Comparison of ENCODE assay signal across 8 cellular contexts in the genomic region with DNA sequence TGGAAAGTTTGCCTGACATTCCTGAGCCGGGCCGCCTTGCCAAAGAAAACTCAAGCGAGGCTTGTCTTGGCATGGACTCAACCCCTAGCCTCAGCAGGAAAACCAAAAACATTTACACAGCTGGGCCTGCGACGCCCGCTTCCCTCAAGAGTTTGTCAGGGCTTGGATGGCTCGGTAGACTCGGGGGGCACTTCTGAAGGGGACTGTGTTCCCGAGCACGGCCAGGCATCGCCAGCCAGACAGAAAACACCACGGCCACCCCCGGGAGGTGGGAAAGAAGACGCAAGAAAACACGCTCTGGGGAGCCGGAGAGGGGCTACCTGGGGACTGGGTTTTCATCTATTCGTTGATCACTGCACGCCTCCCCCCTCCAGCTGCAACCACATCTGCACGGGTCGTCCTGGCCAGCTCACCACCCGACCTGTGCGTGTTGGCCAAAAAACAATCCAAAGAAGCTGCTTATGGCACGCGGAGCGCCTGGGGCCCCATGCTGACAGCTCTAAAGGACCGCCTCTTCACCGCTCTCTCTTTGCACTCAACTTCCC.
DNase-seq lines count a peak whose midpoint lies in the region; ATAC-seq and TF ChIP-seq lines count a peak whose summit lies in the region.

No MANE protein-coding gene starts in this region.

- no peaks in the 10 kb centered on the region for H3K36me3 ChIP-seq in left ventricle myocardium inferior
- H3K36me3 ChIP-seq in sigmoid colon, result no peaks in the 10 kb centered on the region

- H3K4me1 ChIP-seq in left ventricle myocardium inferior (peaks cover 23% of the 10 kb centered on the region), sigmoid colon (peaks cover 0 to 20% (median 13%) of the 10 kb centered on the region in 4 donors)

- no peaks in the 10 kb centered on the region for H3K4me1 Mint-ChIP-seq in stimulated activated effector memory CD8-positive, alpha-beta T cell treated with anti-CD3 and anti-CD28 coated beads, Interleukin-12 subunit alpha, Interleukin-12 subunit beta, amount 100 ng/mL, for 72 hours

- H3K9me3 Mint-ChIP-seq in stimulated activated effector memory CD8-positive, alpha-beta T cell treated with anti-CD3 and anti-CD28 coated beads, Interleukin-12 subunit alpha, Interleukin-12 subunit beta, amount 100 ng/mL, for 72 hours, result peaks cover 3% of the 10 kb centered on the region

- TF ChIP-seq POLR2A in sigmoid colon (IDR thresholded peaks at IDR 0.05), result no peak

- WGBS in sigmoid colon, 2 donors, result 23 to 37% methylated on average over 27 of the region's 27 CpGs

- H3K27ac ChIP-seq in left ventricle myocardium inferior (replicated peaks) (peak overlapping the region; percentile 82), sigmoid colon (peak overlapping the region in 3 of 4 donors; percentile 40 to 80 (median 63))

- peaks cover 23% of the 10 kb centered on the region for H3K27me3 ChIP-seq in left ventricle myocardium inferior (ENCODE audit: low read depth)
- peaks cover 0 to 8% (median 0%) of the 10 kb centered on the region in 3 donors for H3K27me3 ChIP-seq in sigmoid colon

- H3K9me3 ChIP-seq in left ventricle myocardium inferior (replicated peaks), result peaks cover 9% of the 10 kb centered on the region
- no peaks in the 10 kb centered on the region for H3K9me3 ChIP-seq in sigmoid colon

- intact Hi-C loops in left ventricle myocardium inferior (cut with micrococcal nuclease), result no loop called here
- intact Hi-C loops in sigmoid colon (cut with DNase I), result no loop called here

- H3K36me3 Mint-ChIP-seq in stimulated activated effector memory CD8-positive, alpha-beta T cell treated with anti-CD3 and anti-CD28 coated beads, Interleukin-12 subunit alpha, Interleukin-12 subunit beta, amount 100 ng/mL, for 72 hours, result no peaks in the 10 kb centered on the region

- no peak overlapping the region for H3K4me3 Mint-ChIP-seq in stimulated activated effector memory CD8-positive, alpha-beta T cell treated with anti-CD3 and anti-CD28 coated beads, Interleukin-12 subunit alpha, Interleukin-12 subunit beta, amount 100 ng/mL, for 72 hours

- in situ Hi-C loops in astrocyte of the cerebellum (cut with HindIII; ENCODE audit: low sequenced_read_pairs), result no loop called here

- no peak overlapping the region for H3K27ac Mint-ChIP-seq in stimulated activated effector memory CD8-positive, alpha-beta T cell treated with anti-CD3 and anti-CD28 coated beads, Interleukin-12 subunit alpha, Interleukin-12 subunit beta, amount 100 ng/mL, for 72 hours

- no peak for ATAC-seq in stimulated activated effector memory CD8-positive, alpha-beta T cell treated with anti-CD3 and anti-CD28 coated beads, Interleukin-12 subunit alpha, Interleukin-12 subunit beta, amount 100 ng/mL, for 72 hours

- no peak for TF ChIP-seq EP300 in sigmoid colon (IDR thresholded peaks at IDR 0.05)

- TF ChIP-seq CTCF in astrocyte of the cerebellum (IDR thresholded peaks at IDR 0.05; ENCODE audit: low read depth, low read length, missing control alignments) (no peak), left ventricle myocardium inferior (IDR thresholded peaks at IDR 0.05; ENCODE audit: borderline replicate concordance) (no peak), sigmoid colon (IDR thresholded peaks at IDR 0.05) (no peak)

- DNase-seq in GM03348 (ENCODE audit: low spot score) (peak; percentile 90), astrocyte of the cerebellum (ENCODE audit: low read depth) (peak; percentile 98), left ventricle myocardium inferior (peak; percentile 84), sigmoid colon (peak; percentile 93), NCI-H2196 treated with DMSO at 0.1 percent for 48 hours (lab: John Stamatoyannopoulos, UW; ENCODE audit: unreplicated experiment) (no peak), GF-D8 (lab: John Stamatoyannopoulos, UW) (no peak)
- DNase-seq in stimulated activated effector memory CD8-positive, alpha-beta T cell treated with anti-CD3 and anti-CD28 coated beads, Interleukin-12 subunit alpha, Interleukin-12 subunit beta, amount 100 ng/mL, for 72 hours (ENCODE audit: low spot score in 2 of 2), result no peak
- no peak for DNase-seq in stimulated activated CD4-positive, alpha-beta T cell treated with anti-CD3 and anti-CD28 coated beads, Interleukin-12 subunit alpha, Interleukin-12 subunit beta, amount 100 ng/mL, for 4 hours

- H3K4me3 ChIP-seq in astrocyte of the cerebellum (ENCODE audit: low read depth, low read length) (peak overlapping the region; percentile 10), left ventricle myocardium inferior (peak overlapping the region; percentile 20), sigmoid colon (no peak overlapping the region)

Comparison
In these comparisons a context has a peak if more than half of its experiments do, and no peak if none do; other contexts are left out.
1. DNase-seq: peak in GM03348 (single experiment), astrocyte of the cerebellum (single experiment), left ventricle myocardium inferior (single experiment) and sigmoid colon (single experiment); none in NCI-H2196 treated with DMSO at 0.1 percent for 48 hours (single experiment), stimulated activated effector memory CD8-positive, alpha-beta T cell treated with anti-CD3 and anti-CD28 coated beads, Interleukin-12 subunit alpha, Interleukin-12 subunit beta, amount 100 ng/mL, for 72 hours (0 of 2), stimulated activated CD4-positive, alpha-beta T cell treated with anti-CD3 and anti-CD28 coated beads, Interleukin-12 subunit alpha, Interleukin-12 subunit beta, amount 100 ng/mL, for 4 hours (single experiment) and GF-D8 (single experiment).
2. H3K4me3 ChIP-seq: peak in astrocyte of the cerebellum (single experiment) and left ventricle myocardium inferior (single experiment); none in sigmoid colon (0 of 4).